12 cellular contexts compared by ENCODE assay signal in the genomic region with DNA sequence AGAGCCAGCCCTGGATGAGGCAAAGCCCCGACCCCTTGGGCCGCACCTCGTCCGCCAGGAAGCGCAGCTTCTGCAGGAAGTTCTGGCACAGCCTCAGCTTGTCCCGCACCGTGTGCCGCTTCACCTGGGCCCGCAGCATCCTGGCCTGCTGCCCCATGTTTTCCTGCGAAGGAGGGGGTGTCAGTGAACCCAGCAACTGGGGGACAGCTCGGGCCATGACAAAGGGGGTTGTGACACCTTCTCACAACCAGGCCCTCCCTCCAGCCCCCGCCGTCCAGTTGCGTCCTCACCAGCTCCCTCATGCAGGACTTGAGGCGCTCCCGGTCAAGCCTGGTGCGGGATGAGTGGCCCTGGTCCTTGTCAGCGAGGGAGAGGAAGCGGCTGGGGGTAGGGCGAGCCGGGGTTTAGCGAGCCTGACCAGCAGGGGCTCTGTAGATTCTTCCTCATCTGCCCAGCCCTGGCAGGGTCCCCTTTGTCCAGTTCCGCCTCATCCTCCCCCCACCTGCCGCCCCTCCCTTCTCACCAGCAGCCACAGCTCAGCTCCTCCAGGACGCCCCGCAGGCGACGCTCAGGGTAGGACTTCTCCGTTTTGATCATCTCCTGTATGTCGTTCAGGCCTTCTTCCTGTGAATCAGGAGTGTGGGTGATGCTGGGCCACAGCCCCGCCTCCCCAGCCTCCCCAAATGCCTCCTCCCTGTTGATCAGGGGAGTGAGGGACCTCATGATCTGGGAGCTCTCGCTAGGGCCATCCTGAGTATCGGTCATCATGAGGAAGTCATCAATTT. TPM values are rescaled to one million over a fixed set of nuclear protein-coding genes. Genes with fewer than 3 reads are reported as not detected.
DNase-seq lines count a peak whose midpoint lies in the region; ATAC-seq, FAIRE-seq and TF ChIP-seq lines count a peak whose summit lies in the region.
"Had no signal": no experiment of that assay in that cellular context is flagged by ENCODE, and none has a peak within 500 bp of the region (broad histone marks: within the 10 kb centered on the region; RNA-seq: fewer than 3 reads in every experiment).

No MANE protein-coding gene starts in this region.

- intact Hi-C loops in activated CD8-positive, alpha-beta T cell treated with anti-CD3 and anti-CD28 coated beads for 36 hours (cut with micrococcal nuclease): no loop called here
- intact Hi-C loops in kidney (cut with DNase I): no loop called here

- H3K9me3 ChIP-seq in A549 (no peaks in the 10 kb centered on the region), kidney (ENCODE audit: control insufficient read depth in 1 of 2, low read length in 2 of 2) (no peaks in the 10 kb centered on the region), WERI-Rb-1 (ENCODE audit: severe bottlenecking) (no peaks in the 10 kb centered on the region)

- H3K4me1 Mint-ChIP-seq in activated CD8-positive, alpha-beta T cell treated with anti-CD3 and anti-CD28 coated beads for 36 hours (ENCODE audit: low read depth): peaks cover 4% of the 10 kb centered on the region

- H3K36me3 Mint-ChIP-seq in activated CD8-positive, alpha-beta T cell treated with anti-CD3 and anti-CD28 coated beads for 36 hours (ENCODE audit: low read depth): no peaks in the 10 kb centered on the region

- TF ChIP-seq CTCF in A549 (IDR thresholded peaks at IDR 0.05): no peak
- no peak for TF ChIP-seq CTCF in activated CD8-positive, alpha-beta T cell treated with anti-CD3 and anti-CD28 coated beads for 36 hours (IDR thresholded peaks at IDR 0.05)
- TF ChIP-seq CTCF in kidney (IDR thresholded peaks at IDR 0.05; ENCODE audit: borderline replicate concordance, extremely low read depth, insufficient read depth): no peak
- TF ChIP-seq CTCF in WERI-Rb-1 (IDR thresholded peaks at IDR 0.05; ENCODE audit: low read depth, low read length): no peak

- no peaks in the 10 kb centered on the region for H3K36me3 ChIP-seq in kidney (ENCODE audit: control insufficient read depth in 1 of 2, insufficient read depth in 2 of 2, low read length in 2 of 2)
- no peaks in the 10 kb centered on the region for H3K36me3 ChIP-seq in WERI-Rb-1

- H3K4me3 Mint-ChIP-seq in activated CD8-positive, alpha-beta T cell treated with anti-CD3 and anti-CD28 coated beads for 36 hours: peak overlapping the region; percentile 41

- H3K27me3 ChIP-seq in WERI-Rb-1 (ENCODE audit: insufficient read depth, low read depth, severe bottlenecking): no peaks in the 10 kb centered on the region

- no peaks in the 10 kb centered on the region for H3K27me3 Mint-ChIP-seq in activated CD8-positive, alpha-beta T cell treated with anti-CD3 and anti-CD28 coated beads for 36 hours

- H3K4me3 ChIP-seq in A549 (no peak overlapping the region), kidney (ENCODE audit: low read length in 2 of 2) (no peak overlapping the region), WERI-Rb-1 (ENCODE audit: low read depth, low read length) (no peak overlapping the region)

- no peak for FAIRE-seq in A549 (lab: Jason Lieb, UNC)
- FAIRE-seq in kidney (lab: Jason Lieb, UNC): no peak

- no peak for TF ChIP-seq RAD21 in A549 (conservative IDR thresholded peaks at IDR 0.05 in 1 of 2, IDR thresholded peaks at IDR 0.05 in 1 of 2)

- H3K27ac Mint-ChIP-seq in activated CD8-positive, alpha-beta T cell treated with anti-CD3 and anti-CD28 coated beads for 36 hours: no peak overlapping the region

- no peak for TF ChIP-seq POLR2A in A549 (IDR thresholded peaks at IDR 0.05; ENCODE audit: low read length)

- no peak for DNase-seq in A549 (ENCODE audit: low read depth in 1 of 2, low spot score in 1 of 2)
- peak; percentile 87 for DNase-seq in CMK (ENCODE audit: low read depth)
- DNase-seq in activated CD8-positive, alpha-beta T cell treated with anti-CD3 and anti-CD28 coated beads for 36 hours: peak; percentile 26
- DNase-seq in kidney: peak; percentile 55
- DNase-seq in SKM-1 treated with dmso at 0.1 percent for 144 hours (lab: John Stamatoyannopoulos, UW; ENCODE audit: unreplicated experiment): no peak
- DNase-seq in SIG-M5 (lab: John Stamatoyannopoulos, UW): no peak
- no peak for DNase-seq in WERI-Rb-1
- DNase-seq: central memory CD4-positive, alpha-beta T cell; stimulated activated CD4-positive, alpha-beta T cell treated with anti-CD3 and anti-CD28 coated beads, Interleukin-2, amount 100 ng/mL, for 48 hours; stimulated activated naive CD4-positive, alpha-beta T cell treated with Interleukin-2 at 50 U/mL for 16 hours; T-helper 9 cell had no signal

- no peaks in the 10 kb centered on the region for H3K9me3 Mint-ChIP-seq in activated CD8-positive, alpha-beta T cell treated with anti-CD3 and anti-CD28 coated beads for 36 hours

- H3K4me2 ChIP-seq in A549: no peak overlapping the region

- TF ChIP-seq EP300 in A549 (IDR thresholded peaks at IDR 0.05): no peak

- 87% methylated on average over 32 of the region's 33 CpGs for WGBS in A549 (ENCODE audit: missing lambda C conversion rate)

- ATAC-seq in A549: peak; percentile 11 to 16; a peak in 3 of 6 replicates
- ATAC-seq in activated CD8-positive, alpha-beta T cell treated with anti-CD3 and anti-CD28 coated beads for 36 hours: peak; percentile 77
- ATAC-seq in HG03565 (IDR thresholded peaks at IDR 0.05; ENCODE audit: unreplicated experiment): no peak

- H3K4me1 ChIP-seq in A549 (peaks cover 4% of the 10 kb centered on the region; the same call in 1 of the 3 replicates), kidney (ENCODE audit: control insufficient read depth in 1 of 2, insufficient read depth in 1 of 2, low read depth in 1 of 2, low read length in 2 of 2) (no peaks in the 10 kb centered on the region)

- POLR2A ChIA-PET in A549 (lab: Yijun Ruan, JAX): no interaction called here
- POLR2A ChIA-PET in activated CD8-positive, alpha-beta T cell treated with anti-CD3 and anti-CD28 coated beads for 36 hours (lab: Charles Lee): no interaction called here

- no peak overlapping the region for H3K27ac ChIP-seq in A549
- no peak overlapping the region for H3K27ac ChIP-seq in kidney (ENCODE audit: low read depth in 2 of 2, low read length in 2 of 2)
- H3K27ac ChIP-seq in WERI-Rb-1: no peak overlapping the region; the same call in 1 of the 2 replicates

- CTCF ChIA-PET in A549 (lab: Yijun Ruan, JAX): interaction anchor here (0.5 to 2.3 kb wide), 7 partner anchors 8 to 530 kb away, joined by 3 to 15 read pairs (median 3); no protein-coding TSS in a partner anchor
- CTCF ChIA-PET in activated CD8-positive, alpha-beta T cell treated with anti-CD3 and anti-CD28 coated beads for 36 hours (lab: Charles Lee): interaction anchor here (1.1 to 1.5 kb wide), 2 partner anchors 24 to 100 kb away, joined by 3 to 5 read pairs; no protein-coding TSS in a partner anchor

- H3K9ac ChIP-seq in kidney (ENCODE audit: low read length in 2 of 2): no peak overlapping the region

TF ChIP-seq in A549, 52 proteins besides CTCF, POLR2A, EP300 and RAD21:
- no peak for TF ChIP-seq GATA3 (IDR thresholded peaks at IDR 0.05; ENCODE audit: borderline replicate concordance)
- TF ChIP-seq, protein P1, sequence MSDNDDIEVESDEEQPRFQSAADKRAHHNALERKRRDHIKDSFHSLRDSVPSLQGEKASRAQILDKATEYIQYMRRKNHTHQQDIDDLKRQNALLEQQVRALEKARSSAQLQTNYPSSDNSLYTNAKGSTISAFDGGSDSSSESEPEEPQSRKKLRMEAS (IDR thresholded peaks at IDR 0.05): no peak

RNA-seq across cellular contexts. Expression of a gene that starts 0.6 kb away (rescaled TPM):
- 0.13 and 0.22 TPM in 2 replicates for polyA plus RNA-seq in A549 (2011; rRNA removed)
- 0.15 and 0.17 TPM in 2 replicates for polyA plus RNA-seq in A549 (2012; cell fraction: cytosol; rRNA removed)
- 0.24 and 0.34 TPM in 2 replicates for polyA plus RNA-seq in A549 (2012; cell fraction: nucleus; rRNA removed)
- polyA plus RNA-seq in A549 (2017; fragmentation: RNase III; extraction: RNeasy Plus Mini Kit Qiagen cat#74134 plus additional on column Dnase treatment): 0.05 to 0.18 TPM (median 0.08 TPM) in 3 replicates
- 0.49 and 0.74 TPM in 2 replicates for polyA minus RNA-seq in A549 (2011; rRNA and poly(A)+ RNA removed)
- total RNA-seq in activated CD8-positive, alpha-beta T cell treated with anti-CD3 and anti-CD28 coated beads for 36 hours: under 1 TPM; 0.60 to 0.81 TPM
- total RNA-seq in kidney: 0.16 TPM
- polyA plus RNA-seq in kidney (ENCODE audit: insufficient read depth, low read depth, low replicate concordance): not detected

Comparison
In these comparisons a context has a peak if more than half of its experiments do, and no peak if none do; other contexts are left out.
1. DNase-seq: peak in CMK (single experiment), activated CD8-positive, alpha-beta T cell treated with anti-CD3 and anti-CD28 coated beads for 36 hours (single experiment) and kidney (single experiment); none in A549 (0 of 2), SKM-1 treated with dmso at 0.1 percent for 144 hours (single experiment), SIG-M5 (single experiment) and WERI-Rb-1 (single experiment).